1 cellular context compared by ENCODE assay signal in the genomic region with DNA sequence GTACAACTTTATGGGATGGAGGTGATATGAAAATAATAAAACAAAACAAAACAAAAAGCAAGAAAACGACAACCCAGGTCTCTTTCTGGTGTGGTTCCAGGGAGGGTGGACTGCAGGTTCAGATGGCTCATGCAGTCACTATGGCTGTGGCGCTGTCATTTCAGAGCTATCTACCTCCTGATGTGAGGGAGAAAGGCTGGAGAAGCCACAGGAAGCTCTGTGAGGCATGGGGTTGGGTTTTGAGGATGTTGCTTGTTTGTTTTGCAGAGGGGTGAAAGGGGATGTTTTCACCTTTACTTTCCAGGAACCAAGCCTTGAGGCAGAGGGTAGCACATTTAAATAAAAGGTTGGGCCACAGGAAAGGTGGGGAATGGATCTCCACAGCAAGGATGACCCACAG.
A peak's percentile ranks its signal among the peaks of the same experiment; 100 is the strongest.
TF ChIP-seq lines count a peak whose summit lies in the region.

No MANE protein-coding gene starts in this region.

TF ChIP-seq in HEK293, 187 proteins besides CTCF, POLR2A, EP300 and RAD21:
- TF ChIP-seq ZNF311 (tag by site-specific recombination; IDR thresholded peaks at IDR 0.05; ENCODE audit: borderline replicate concordance), result no peak
- 0 out of 2 replicates have a peak, but pooled peaks have one; percentile 14 for TF ChIP-seq PRDM1 (tag by site-specific recombination; IDR thresholded peaks at IDR 0.05)
